ENCODE assay signal across 9 cellular contexts in genomic region chr1:75672528-75673393, GRCh38. TPM values are rescaled to one million over a fixed set of nuclear protein-coding genes. Genes with fewer than 3 reads are reported as not detected.
DNase-seq lines count a peak whose midpoint lies in the region; ATAC-seq, FAIRE-seq and TF ChIP-seq lines count a peak whose summit lies in the region.
"Had no signal": no experiment of that assay in that cellular context is flagged by ENCODE, and none has a peak within 500 bp of the region (broad histone marks: within the 10 kb centered on the region; RNA-seq: fewer than 3 reads in every experiment).

No MANE protein-coding gene starts in this region.

- peak overlapping the region; percentile 66 for H2BK12ac ChIP-seq in trophoblast cell (ENCODE audit: low read length)

- no peak overlapping the region for H3K9ac ChIP-seq in MM.1S (ENCODE audit: low read length)
- H3K9ac ChIP-seq in trophoblast cell (ENCODE audit: low read length): no peak overlapping the region
- H3K9ac ChIP-seq in kidney (ENCODE audit: low read length in 2 of 2): no peak overlapping the region

- peak overlapping the region; percentile 62 for H4K8ac ChIP-seq in trophoblast cell (ENCODE audit: low read depth, low read length)

- no CpG with 5 or more reads among the region's 3 CpGs for WGBS in trophoblast cell (ENCODE audit: extremely low coverage, insufficient coverage, insufficient read length)

- H3K4me3 ChIP-seq in MM.1S (ENCODE audit: low read length) (no peak overlapping the region), trophoblast cell (ENCODE audit: low read depth, low read length) (no peak overlapping the region), kidney (ENCODE audit: low read length in 2 of 2) (no peak overlapping the region)

- H3K9me2 ChIP-seq in MM.1S (replicated peaks; ENCODE audit: insufficient read depth, low read length): no peaks in the 10 kb centered on the region

- peak overlapping the region; percentile 65 for H2BK5ac ChIP-seq in trophoblast cell (ENCODE audit: low read depth, low read length, poor library complexity)

- no peaks in the 10 kb centered on the region for H4K20me1 ChIP-seq in MM.1S (ENCODE audit: insufficient read depth, low read length)

- ATAC-seq in GM18511 (IDR thresholded peaks at IDR 0.05; ENCODE audit: unreplicated experiment) (peak; percentile 53), GM18519 (IDR thresholded peaks at IDR 0.05; ENCODE audit: low FRiP score, unreplicated experiment) (no peak)

- H3K79me2 ChIP-seq in MM.1S (ENCODE audit: low read length) (no peaks in the 10 kb centered on the region), trophoblast cell (ENCODE audit: control insufficient read depth, insufficient read depth, low read length, poor library complexity) (peaks cover 3% of the 10 kb centered on the region)

- DNase-seq in MM.1S: peak; percentile 26
- peak; percentile 90 for DNase-seq in epithelial cell of prostate (ENCODE audit: low read depth, low spot score)
- peak; percentile 30 to 63 for DNase-seq in trophoblast cell
- DNase-seq in NOMO-1 treated with dmso at 0.1 percent for 144 hours (lab: John Stamatoyannopoulos, UW; ENCODE audit: unreplicated experiment): no peak
- DNase-seq in NCI-H1436 (lab: John Stamatoyannopoulos, UW): no peak
- DNase-seq in kidney: no peak
- DNase-seq: amygdala had no signal

- no peak overlapping the region for H3K23ac ChIP-seq in trophoblast cell (ENCODE audit: low read length)

- H3K27me3 ChIP-seq in MM.1S (replicated peaks; ENCODE audit: insufficient read depth, low read length) (no peaks in the 10 kb centered on the region), trophoblast cell (ENCODE audit: insufficient read depth, low read length) (no peaks in the 10 kb centered on the region)

- H3K14ac ChIP-seq in trophoblast cell (ENCODE audit: low read length): peak overlapping the region; percentile 64

- FAIRE-seq in kidney (lab: Jason Lieb, UNC): no peak

- peak overlapping the region; percentile 73 for H3K18ac ChIP-seq in trophoblast cell (ENCODE audit: low read length)

- H2AFZ ChIP-seq in MM.1S (ENCODE audit: low read length) (no peak overlapping the region), trophoblast cell (ENCODE audit: insufficient read depth, low read length, poor library complexity) (peak overlapping the region; percentile 20)

- no peaks in the 10 kb centered on the region for H3K36me3 ChIP-seq in MM.1S (replicated peaks; ENCODE audit: insufficient read depth, low read length)
- no peaks in the 10 kb centered on the region for H3K36me3 ChIP-seq in trophoblast cell (ENCODE audit: control insufficient read depth in 1 of 2, insufficient read depth in 2 of 2, low read length in 2 of 2)
- H3K36me3 ChIP-seq in kidney (ENCODE audit: control insufficient read depth in 1 of 2, insufficient read depth in 2 of 2, low read length in 2 of 2): no peaks in the 10 kb centered on the region

- peak overlapping the region; percentile 81 for H2BK120ac ChIP-seq in trophoblast cell (ENCODE audit: insufficient read depth, low read length, poor library complexity)

- H3K4me1 ChIP-seq in MM.1S (ENCODE audit: low read length) (no peaks in the 10 kb centered on the region), trophoblast cell (ENCODE audit: control insufficient read depth in 1 of 2, insufficient read depth in 2 of 2, low read length in 2 of 2) (peaks cover 11 to 18% of the 10 kb centered on the region in 2 experiments), kidney (ENCODE audit: control insufficient read depth in 1 of 2, insufficient read depth in 1 of 2, low read depth in 1 of 2, low read length in 2 of 2) (no peaks in the 10 kb centered on the region)

- H3K27ac ChIP-seq in MM.1S (ENCODE audit: low read length) (no peak overlapping the region), epithelial cell of prostate (peak overlapping the region; percentile 43), trophoblast cell (ENCODE audit: low read depth, low read length) (peak overlapping the region; percentile 57), kidney (ENCODE audit: low read depth in 2 of 2, low read length in 2 of 2) (no peak overlapping the region)

- H3K9me3 ChIP-seq in MM.1S (replicated peaks; ENCODE audit: insufficient read depth, low read length) (no peaks in the 10 kb centered on the region), trophoblast cell (ENCODE audit: insufficient read depth, low read depth, low read length) (no peaks in the 10 kb centered on the region), kidney (ENCODE audit: control insufficient read depth in 1 of 2, low read length in 2 of 2) (no peaks in the 10 kb centered on the region)

- H3K4me2 ChIP-seq in MM.1S (ENCODE audit: low read depth, low read length) (no peak overlapping the region), trophoblast cell (ENCODE audit: low read length) (no peak overlapping the region)

- peak overlapping the region; percentile 59 for H2AK5ac ChIP-seq in trophoblast cell (ENCODE audit: low read length)

- peak overlapping the region; percentile 39 for H3K4ac ChIP-seq in trophoblast cell (ENCODE audit: low read depth, low read length)

- no peak for TF ChIP-seq CTCF in MM.1S (IDR thresholded peaks at IDR 0.05; ENCODE audit: low read length)
- TF ChIP-seq CTCF in kidney (IDR thresholded peaks at IDR 0.05; ENCODE audit: borderline replicate concordance, extremely low read depth, insufficient read depth): no peak

- H4K12ac ChIP-seq in trophoblast cell (ENCODE audit: low read depth, low read length): peak overlapping the region; percentile 49

- no peaks in the 10 kb centered on the region for H3F3A ChIP-seq in MM.1S (ENCODE audit: insufficient read depth, low read length)

- peaks cover 12% of the 10 kb centered on the region for H3K79me1 ChIP-seq in trophoblast cell (ENCODE audit: low read length)

- intact Hi-C loops in kidney (cut with DNase I): no loop called here

- H4K91ac ChIP-seq in trophoblast cell (ENCODE audit: low read depth, low read length): peak overlapping the region; percentile 82

RNA-seq across cellular contexts. Expression of gene ACADM, which starts 51.7 kb away (rescaled TPM):
- 16.3 and 17.9 TPM in 2 replicates for polyA plus RNA-seq in trophoblast cell (2013)
- total RNA-seq in kidney: 52.1 TPM
- 196 TPM for polyA plus RNA-seq in kidney (ENCODE audit: insufficient read depth, low read depth, low replicate concordance)

Comparison
In these comparisons a context has a peak if more than half of its experiments do, and no peak if none do; other contexts are left out.
1. DNase-seq: peak in MM.1S (single experiment), epithelial cell of prostate (single experiment) and trophoblast cell (2 of 2); none in NOMO-1 treated with dmso at 0.1 percent for 144 hours (single experiment), NCI-H1436 (single experiment) and kidney (single experiment).
2. H3K27ac ChIP-seq: peak in epithelial cell of prostate (single experiment) and trophoblast cell (single experiment); none in MM.1S (single experiment) and kidney (0 of 2).